ENCODE assay signal across 9 cellular contexts in genomic region chr15:48250640-48251076, GRCh38. TPM values are rescaled to one million over a fixed set of nuclear protein-coding genes. Genes with fewer than 3 reads are reported as not detected.
DNase-seq lines count a peak whose midpoint lies in the region; ATAC-seq lines count a peak whose summit lies in the region.
"Had no signal": no experiment of that assay in that cellular context is flagged by ENCODE, and none has a peak within 500 bp of the region (broad histone marks: within the 10 kb centered on the region; RNA-seq: fewer than 3 reads in every experiment).

No MANE protein-coding gene starts in this region.

- H4K12ac ChIP-seq in trophoblast cell (ENCODE audit: low read depth, low read length), result no peak overlapping the region

- no peak for ATAC-seq in GM21723 (IDR thresholded peaks at IDR 0.05; ENCODE audit: unreplicated experiment)
- ATAC-seq: naive thymus-derived CD8-positive, alpha-beta T cell had no signal

- H3K4ac ChIP-seq in trophoblast cell (ENCODE audit: low read depth, low read length), result no peak overlapping the region

- no peak overlapping the region for H2BK12ac ChIP-seq in trophoblast cell (ENCODE audit: low read length)

- no peak overlapping the region for H2AFZ ChIP-seq in trophoblast cell (ENCODE audit: insufficient read depth, low read length, poor library complexity)

- no peak overlapping the region for H4K91ac ChIP-seq in trophoblast cell (ENCODE audit: low read depth, low read length)

- H2BK5ac ChIP-seq in trophoblast cell (ENCODE audit: low read depth, low read length, poor library complexity), result no peak overlapping the region

- no peak overlapping the region for H2AK5ac ChIP-seq in trophoblast cell (ENCODE audit: low read length)

- no peak overlapping the region for H3K4me3 ChIP-seq in trophoblast cell (ENCODE audit: low read depth, low read length)

- H3K27me3 ChIP-seq in trophoblast cell (ENCODE audit: insufficient read depth, low read length), result no peaks in the 10 kb centered on the region

- WGBS in trophoblast cell (ENCODE audit: extremely low coverage, insufficient coverage, insufficient read length), result no CpG with 5 or more reads among the region's 6 CpGs

- no peaks in the 10 kb centered on the region for H3K9me3 ChIP-seq in trophoblast cell (ENCODE audit: insufficient read depth, low read depth, low read length)

- H3K36me3 ChIP-seq in trophoblast cell (ENCODE audit: control insufficient read depth in 1 of 2, insufficient read depth in 2 of 2, low read length in 2 of 2), result no peaks in the 10 kb centered on the region

- DNase-seq in CD1c-positive myeloid dendritic cell (ENCODE audit: extremely low spot score) (peak; percentile 22), GM19238 (ENCODE audit: insufficient read length, low spot score) (peak; percentile 12), NCI-H1417 treated with DMSO at 0.1 percent for 48 hours (lab: John Stamatoyannopoulos, UW) (peak; percentile 3), SW480 (ENCODE audit: low spot score) (peak; percentile 53), fibroblast of peridontal ligament (ENCODE audit: extremely low read depth) (peak; percentile 88), trophoblast cell (peak; percentile 18 to 67), ureter (ENCODE audit: low spot score) (no peak)

- no peaks in the 10 kb centered on the region for H3K79me1 ChIP-seq in trophoblast cell (ENCODE audit: low read length)

- no peak overlapping the region for H2BK120ac ChIP-seq in trophoblast cell (ENCODE audit: insufficient read depth, low read length, poor library complexity)

- H3K14ac ChIP-seq in trophoblast cell (ENCODE audit: low read length), result no peak overlapping the region

- no peak overlapping the region for H3K23ac ChIP-seq in trophoblast cell (ENCODE audit: low read length)

- no peak overlapping the region for H3K4me2 ChIP-seq in trophoblast cell (ENCODE audit: low read length)

- H3K27ac ChIP-seq in trophoblast cell (ENCODE audit: low read depth, low read length), result no peak overlapping the region

- no peak overlapping the region for H3K18ac ChIP-seq in trophoblast cell (ENCODE audit: low read length)

- no peak overlapping the region for H3K9ac ChIP-seq in trophoblast cell (ENCODE audit: low read length)

- H4K8ac ChIP-seq in trophoblast cell (ENCODE audit: low read depth, low read length), result no peak overlapping the region

- H3K79me2 ChIP-seq in trophoblast cell (ENCODE audit: control insufficient read depth, insufficient read depth, low read length, poor library complexity), result no peaks in the 10 kb centered on the region

- no peaks in the 10 kb centered on the region for H3K4me1 ChIP-seq in trophoblast cell (ENCODE audit: control insufficient read depth in 1 of 2, insufficient read depth in 2 of 2, low read length in 2 of 2)

RNA-seq across cellular contexts. Expression of gene SLC12A1, which starts 44.6 kb away (rescaled TPM):
- polyA plus RNA-seq in trophoblast cell (2013), result not detected in 2 replicates
- total RNA-seq in ureter, result not detected
- total RNA-seq: naive thymus-derived CD8-positive, alpha-beta T cell had no signal
- polyA plus RNA-seq: naive thymus-derived CD8-positive, alpha-beta T cell had no signal

RNA-seq across cellular contexts. Expression of gene CTXN2, which starts 59.2 kb away (rescaled TPM):
- polyA plus RNA-seq in trophoblast cell (2013), result 0.01 TPM in 1 of 2 replicates, not detected in the other
- total RNA-seq in ureter, result not detected
- total RNA-seq: naive thymus-derived CD8-positive, alpha-beta T cell had no signal
- polyA plus RNA-seq: naive thymus-derived CD8-positive, alpha-beta T cell had no signal
